1 cellular context compared by ENCODE assay signal in the genomic region with DNA sequence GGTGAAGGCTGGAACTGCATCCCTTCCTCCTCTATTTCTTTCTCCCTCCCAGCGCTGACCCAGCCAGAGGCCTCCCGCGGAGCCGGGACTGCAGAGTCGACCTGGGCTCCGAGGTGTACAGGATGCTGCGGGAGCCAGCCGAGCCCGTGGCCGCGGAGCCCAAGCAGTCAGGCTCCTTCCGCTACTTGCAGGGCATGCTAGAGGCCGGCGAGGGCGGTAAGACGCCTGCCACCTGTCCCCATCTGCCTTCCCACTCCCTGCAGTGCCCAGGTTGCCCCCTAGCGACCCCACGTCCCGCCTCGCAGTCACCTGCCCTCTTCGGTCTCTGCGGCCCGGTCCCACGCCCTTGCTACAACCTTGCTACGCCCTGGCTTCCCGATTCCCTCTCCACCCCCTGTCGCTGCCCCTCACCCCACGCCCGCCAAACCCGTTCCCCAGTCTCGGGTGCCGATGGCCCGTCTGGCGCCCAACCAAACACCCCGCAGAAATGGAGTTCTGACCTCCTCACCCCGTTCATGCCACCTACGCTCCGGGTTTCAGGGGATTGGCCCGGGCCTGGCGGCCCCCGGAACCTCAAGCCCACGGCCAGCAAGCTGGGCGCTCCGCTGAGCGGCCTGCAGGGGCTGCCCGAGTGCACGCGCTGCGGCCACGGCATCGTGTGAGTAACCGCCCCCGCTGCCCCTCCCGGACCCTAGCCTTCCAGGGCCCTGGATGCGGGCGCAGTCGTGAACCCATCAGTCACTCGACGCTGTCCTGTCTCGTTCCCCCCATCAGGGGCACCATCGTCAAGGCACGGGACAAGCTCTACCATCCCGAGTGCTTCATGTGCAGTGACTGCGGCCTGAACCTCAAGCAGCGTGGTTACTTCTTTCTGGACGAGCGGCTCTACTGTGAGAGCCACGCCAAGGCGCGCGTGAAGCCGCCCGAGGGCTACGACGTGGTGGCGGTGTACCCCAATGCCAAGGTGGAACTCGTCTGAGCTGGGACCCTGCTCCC.
TF ChIP-seq lines count a peak whose summit lies in the region.

No MANE protein-coding gene starts in this region.

TF ChIP-seq in IMR-90, 13 proteins besides CTCF, POLR2A, EP300 and RAD21:
- TF ChIP-seq BHLHE40 (IDR thresholded peaks at IDR 0.05; ENCODE audit: low read depth, low read length) (no peak), CEBPB (IDR thresholded peaks at IDR 0.05; ENCODE audit: low read depth, low read length) (no peak), CHD1 (IDR thresholded peaks at IDR 0.05; ENCODE audit: low read depth, low read length) (no peak), SMC3 (IDR thresholded peaks at IDR 0.05; ENCODE audit: low read depth, low read length) (no peak), RCOR1 (IDR thresholded peaks at IDR 0.05; ENCODE audit: insufficient replicate concordance, low read length) (no peak), MAFK (IDR thresholded peaks at IDR 0.05; ENCODE audit: low read depth, low read length) (no peak), ELK1 (IDR thresholded peaks at IDR 0.05; ENCODE audit: borderline replicate concordance, low read depth, low read length) (no peak), FOS (IDR thresholded peaks at IDR 0.05; ENCODE audit: low read depth, low read length) (no peak), MAZ (IDR thresholded peaks at IDR 0.05; ENCODE audit: borderline replicate concordance, low read depth, low read length) (no peak), MXI1 (IDR thresholded peaks at IDR 0.05; ENCODE audit: borderline replicate concordance, low read depth, low read length) (no peak)
